Comparison of ENCODE assay signal across 1 cellular context in genomic region chr11:68436985-68437926, GRCh38.
A peak's percentile ranks its signal among the peaks of the same experiment; 100 is the strongest.
TF ChIP-seq lines count a peak whose summit lies in the region.

No MANE protein-coding gene starts in this region.

TF ChIP-seq in K562, 482 proteins besides CTCF, POLR2A, EP300 and RAD21 (continued from another document and continues in another):
- TF ChIP-seq, protein P1, sequence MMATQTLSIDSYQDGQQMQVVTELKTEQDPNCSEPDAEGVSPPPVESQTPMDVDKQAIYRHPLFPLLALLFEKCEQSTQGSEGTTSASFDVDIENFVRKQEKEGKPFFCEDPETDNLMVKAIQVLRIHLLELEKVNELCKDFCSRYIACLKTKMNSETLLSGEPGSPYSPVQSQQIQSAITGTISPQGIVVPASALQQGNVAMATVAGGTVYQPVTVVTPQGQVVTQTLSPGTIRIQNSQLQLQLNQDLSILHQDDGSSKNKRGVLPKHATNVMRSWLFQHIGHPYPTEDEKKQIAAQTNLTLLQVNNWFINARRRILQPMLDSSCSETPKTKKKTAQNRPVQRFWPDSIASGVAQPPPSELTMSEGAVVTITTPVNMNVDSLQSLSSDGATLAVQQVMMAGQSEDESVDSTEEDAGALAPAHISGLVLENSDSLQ (IDR thresholded peaks at IDR 0.05) = no peak
- TF ChIP-seq L3MBTL2 (IDR thresholded peaks at IDR 0.05) (peak; percentile 85), ZNF24 (IDR thresholded peaks at IDR 0.05) (no peak), CHCHD3 (CRISPR knock-in tag; IDR thresholded peaks at IDR 0.05) (no peak), FUS (optimal IDR thresholded peaks at IDR 0.05; ENCODE audit: low read depth, low read length) (no peak), SIRT6 (IDR thresholded peaks at IDR 0.05; ENCODE audit: low read depth, low read length) (no peak), STAT5B (CRISPR knock-in tag; IDR thresholded peaks at IDR 0.05) (no peak), TCF3 (CRISPR knock-in tag; IDR thresholded peaks at IDR 0.05) (peak; percentile 34; the same call in 1 of the 2 replicates), EGR1 (conservative IDR thresholded peaks at IDR 0.05) (peak; percentile 47), DIDO1 (tag; IDR thresholded peaks at IDR 0.05; ENCODE audit: low read depth) (0 out of 2 replicates have a peak, but pooled peaks have one; percentile 17), NELFE (IDR thresholded peaks at IDR 0.05; ENCODE audit: insufficient read depth, insufficient read length) (no peak), ZEB2 (IDR thresholded peaks at IDR 0.05) (no peak), PTTG1 (tag; IDR thresholded peaks at IDR 0.05; ENCODE audit: low read depth) (no peak), SAFB (IDR thresholded peaks at IDR 0.05; ENCODE audit: borderline replicate concordance, low read depth, low read length) (no peak), GABPB1 (CRISPR knock-in tag; IDR thresholded peaks at IDR 0.05) (peak; percentile 68), CCAR2 (IDR thresholded peaks at IDR 0.05; ENCODE audit: low read depth, low read length) (no peak), SMAD4 (CRISPR knock-in tag; conservative IDR thresholded peaks at IDR 0.05) (peak; percentile 47; the same call in 1 of the 2 replicates), RBBP5 (IDR thresholded peaks at IDR 0.05; ENCODE audit: borderline replicate concordance, insufficient read depth, low read length, poor library complexity, severe bottlenecking) (no peak), ZNF124 (CRISPR knock-in tag; IDR thresholded peaks at IDR 0.05) (no peak), DNMT1 (IDR thresholded peaks at IDR 0.05) (no peak), POU5F1 (IDR thresholded peaks at IDR 0.05; ENCODE audit: borderline replicate concordance, low read depth, low read length, partially characterized antibody) (no peak), ZNF609 (CRISPR knock-in tag; IDR thresholded peaks at IDR 0.05; ENCODE audit: borderline replicate concordance) (no peak), BRD4 (IDR thresholded peaks at IDR 0.05) (no peak), SMAD2 (IDR thresholded peaks at IDR 0.05; ENCODE audit: low read depth, low read length) (no peak), ZNF280B (CRISPR knock-in tag; IDR thresholded peaks at IDR 0.05) (no peak), POLR2G (IDR thresholded peaks at IDR 0.05; ENCODE audit: low read depth, low read length) (peak; percentile 49), FIP1L1 (IDR thresholded peaks at IDR 0.05; ENCODE audit: low read depth, low read length, poor library complexity, severe bottlenecking) (no peak), NFE2 (IDR thresholded peaks at IDR 0.05; ENCODE audit: low read depth) (no peak), CCNT2 (IDR thresholded peaks at IDR 0.05; ENCODE audit: borderline replicate concordance, extremely low read depth, insufficient read length, low read depth, low read length) (no peak), KDM2B (CRISPR knock-in tag; IDR thresholded peaks at IDR 0.05) (no peak), NFIX (CRISPR knock-in tag; IDR thresholded peaks at IDR 0.05; ENCODE audit: low read depth) (no peak), MIER1 (IDR thresholded peaks at IDR 0.05; ENCODE audit: low read depth) (no peak), THAP12 (CRISPR knock-in tag; IDR thresholded peaks at IDR 0.05) (no peak), ZNF174 (CRISPR knock-in tag; IDR thresholded peaks at IDR 0.05) (no peak), ELF2 (CRISPR knock-in tag; IDR thresholded peaks at IDR 0.05) (no peak), ZHX1 (conservative IDR thresholded peaks at IDR 0.05; ENCODE audit: low read length) (no peak)
- TF ChIP-seq, protein P2, sequence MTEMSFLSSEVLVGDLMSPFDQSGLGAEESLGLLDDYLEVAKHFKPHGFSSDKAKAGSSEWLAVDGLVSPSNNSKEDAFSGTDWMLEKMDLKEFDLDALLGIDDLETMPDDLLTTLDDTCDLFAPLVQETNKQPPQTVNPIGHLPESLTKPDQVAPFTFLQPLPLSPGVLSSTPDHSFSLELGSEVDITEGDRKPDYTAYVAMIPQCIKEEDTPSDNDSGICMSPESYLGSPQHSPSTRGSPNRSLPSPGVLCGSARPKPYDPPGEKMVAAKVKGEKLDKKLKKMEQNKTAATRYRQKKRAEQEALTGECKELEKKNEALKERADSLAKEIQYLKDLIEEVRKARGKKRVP (CRISPR knock-in tag; IDR thresholded peaks at IDR 0.05) = no peak
- TF ChIP-seq, protein P3, sequence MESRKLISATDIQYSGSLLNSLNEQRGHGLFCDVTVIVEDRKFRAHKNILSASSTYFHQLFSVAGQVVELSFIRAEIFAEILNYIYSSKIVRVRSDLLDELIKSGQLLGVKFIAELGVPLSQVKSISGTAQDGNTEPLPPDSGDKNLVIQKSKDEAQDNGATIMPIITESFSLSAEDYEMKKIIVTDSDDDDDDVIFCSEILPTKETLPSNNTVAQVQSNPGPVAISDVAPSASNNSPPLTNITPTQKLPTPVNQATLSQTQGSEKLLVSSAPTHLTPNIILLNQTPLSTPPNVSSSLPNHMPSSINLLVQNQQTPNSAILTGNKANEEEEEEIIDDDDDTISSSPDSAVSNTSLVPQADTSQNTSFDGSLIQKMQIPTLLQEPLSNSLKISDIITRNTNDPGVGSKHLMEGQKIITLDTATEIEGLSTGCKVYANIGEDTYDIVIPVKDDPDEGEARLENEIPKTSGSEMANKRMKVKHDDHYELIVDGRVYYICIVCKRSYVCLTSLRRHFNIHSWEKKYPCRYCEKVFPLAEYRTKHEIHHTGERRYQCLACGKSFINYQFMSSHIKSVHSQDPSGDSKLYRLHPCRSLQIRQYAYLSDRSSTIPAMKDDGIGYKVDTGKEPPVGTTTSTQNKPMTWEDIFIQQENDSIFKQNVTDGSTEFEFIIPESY (CRISPR knock-in tag; IDR thresholded peaks at IDR 0.05) = peak; percentile 99
- TF ChIP-seq, protein P4, sequence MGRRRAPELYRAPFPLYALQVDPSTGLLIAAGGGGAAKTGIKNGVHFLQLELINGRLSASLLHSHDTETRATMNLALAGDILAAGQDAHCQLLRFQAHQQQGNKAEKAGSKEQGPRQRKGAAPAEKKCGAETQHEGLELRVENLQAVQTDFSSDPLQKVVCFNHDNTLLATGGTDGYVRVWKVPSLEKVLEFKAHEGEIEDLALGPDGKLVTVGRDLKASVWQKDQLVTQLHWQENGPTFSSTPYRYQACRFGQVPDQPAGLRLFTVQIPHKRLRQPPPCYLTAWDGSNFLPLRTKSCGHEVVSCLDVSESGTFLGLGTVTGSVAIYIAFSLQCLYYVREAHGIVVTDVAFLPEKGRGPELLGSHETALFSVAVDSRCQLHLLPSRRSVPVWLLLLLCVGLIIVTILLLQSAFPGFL (CRISPR knock-in tag; IDR thresholded peaks at IDR 0.05) = no peak
- TF ChIP-seq, protein P5, sequence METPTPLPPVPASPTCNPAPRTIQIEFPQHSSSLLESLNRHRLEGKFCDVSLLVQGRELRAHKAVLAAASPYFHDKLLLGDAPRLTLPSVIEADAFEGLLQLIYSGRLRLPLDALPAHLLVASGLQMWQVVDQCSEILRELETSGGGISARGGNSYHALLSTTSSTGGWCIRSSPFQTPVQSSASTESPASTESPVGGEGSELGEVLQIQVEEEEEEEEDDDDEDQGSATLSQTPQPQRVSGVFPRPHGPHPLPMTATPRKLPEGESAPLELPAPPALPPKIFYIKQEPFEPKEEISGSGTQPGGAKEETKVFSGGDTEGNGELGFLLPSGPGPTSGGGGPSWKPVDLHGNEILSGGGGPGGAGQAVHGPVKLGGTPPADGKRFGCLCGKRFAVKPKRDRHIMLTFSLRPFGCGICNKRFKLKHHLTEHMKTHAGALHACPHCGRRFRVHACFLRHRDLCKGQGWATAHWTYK (CRISPR knock-in tag; IDR thresholded peaks at IDR 0.05) = no peak
- TF ChIP-seq, protein P6, sequence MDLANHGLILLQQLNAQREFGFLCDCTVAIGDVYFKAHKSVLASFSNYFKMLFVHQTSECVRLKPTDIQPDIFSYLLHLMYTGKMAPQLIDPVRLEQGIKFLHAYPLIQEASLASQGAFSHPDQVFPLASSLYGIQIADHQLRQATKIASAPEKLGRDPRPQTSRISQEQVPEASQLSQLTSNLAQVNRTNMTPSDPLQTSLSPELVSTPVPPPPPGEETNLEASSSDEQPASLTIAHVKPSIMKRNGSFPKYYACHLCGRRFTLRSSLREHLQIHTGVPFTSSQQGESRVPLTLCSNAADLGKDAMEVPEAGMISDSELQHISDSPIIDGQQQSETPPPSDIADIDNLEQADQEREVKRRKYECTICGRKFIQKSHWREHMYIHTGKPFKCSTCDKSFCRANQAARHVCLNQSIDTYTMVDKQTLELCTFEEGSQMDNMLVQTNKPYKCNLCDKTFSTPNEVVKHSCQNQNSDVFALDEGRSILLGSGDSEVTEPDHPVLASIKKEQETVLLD (IDR thresholded peaks at IDR 0.05) = no peak
- TF ChIP-seq, protein P7, sequence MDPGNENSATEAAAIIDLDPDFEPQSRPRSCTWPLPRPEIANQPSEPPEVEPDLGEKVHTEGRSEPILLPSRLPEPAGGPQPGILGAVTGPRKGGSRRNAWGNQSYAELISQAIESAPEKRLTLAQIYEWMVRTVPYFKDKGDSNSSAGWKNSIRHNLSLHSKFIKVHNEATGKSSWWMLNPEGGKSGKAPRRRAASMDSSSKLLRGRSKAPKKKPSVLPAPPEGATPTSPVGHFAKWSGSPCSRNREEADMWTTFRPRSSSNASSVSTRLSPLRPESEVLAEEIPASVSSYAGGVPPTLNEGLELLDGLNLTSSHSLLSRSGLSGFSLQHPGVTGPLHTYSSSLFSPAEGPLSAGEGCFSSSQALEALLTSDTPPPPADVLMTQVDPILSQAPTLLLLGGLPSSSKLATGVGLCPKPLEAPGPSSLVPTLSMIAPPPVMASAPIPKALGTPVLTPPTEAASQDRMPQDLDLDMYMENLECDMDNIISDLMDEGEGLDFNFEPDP (CRISPR knock-in tag; IDR thresholded peaks at IDR 0.05) = no peak
